13 cellular contexts compared by ENCODE assay signal in genomic region chr1:31460027-31460426, GRCh38. TPM values are rescaled to one million over a fixed set of nuclear protein-coding genes. Genes with fewer than 3 reads are reported as not detected.
A peak's percentile ranks its signal among the peaks of the same experiment; 100 is the strongest.
DNase-seq lines count a peak whose midpoint lies in the region; ATAC-seq and TF ChIP-seq lines count a peak whose summit lies in the region.
"Had no signal": no experiment of that assay in that cellular context is flagged by ENCODE, and none has a peak within 500 bp of the region (broad histone marks: within the 10 kb centered on the region; RNA-seq: fewer than 3 reads in every experiment).

No MANE protein-coding gene starts in this region.

- no peak overlapping the region for H3K4me3 Mint-ChIP-seq in naive thymus-derived CD4-positive, alpha-beta T cell
- H3K4me3 Mint-ChIP-seq: CD4-positive, CD25-positive, alpha-beta regulatory T cell; T-helper 1 cell treated with Interleukin-12 subunit alpha and Interleukin-12 subunit beta and Interleukin-4 antibody, amounts not matched to agents 30 μg/mL and 1 μg/mL, for 36 hours had no signal

- H3K4me1 ChIP-seq in SK-N-SH (ENCODE audit: control insufficient read depth in 1 of 2, insufficient read depth in 2 of 2, low read depth in 1 of 2, low read length in 1 of 2) (no peaks in the 10 kb centered on the region), Panc1 (ENCODE audit: control insufficient read depth, insufficient read depth, low read length) (no peaks in the 10 kb centered on the region)
- no peaks in the 10 kb centered on the region for H3K4me1 ChIP-seq in naive thymus-derived CD4-positive, alpha-beta T cell (ENCODE audit: control insufficient read depth in 2 of 2, insufficient read depth in 2 of 2, low read length in 2 of 2)
- H3K4me1 ChIP-seq: vagina had no signal

- CTCF ChIA-PET in SK-N-SH (lab: Yijun Ruan, JAX), result interaction anchor here (0.6 to 5.4 kb wide), 2 partner anchors 89 to 1337 kb away, joined by 3 to 21 read pairs; no protein-coding TSS in a partner anchor
- CTCF ChIA-PET in Panc1 (lab: Charles Lee), result no interaction called here
- CTCF ChIA-PET in naive thymus-derived CD4-positive, alpha-beta T cell (lab: Charles Lee), result no interaction called here

- no peak overlapping the region for H3K4me2 ChIP-seq in SK-N-SH

- peaks cover 0 to 27% (median 3%) of the 10 kb centered on the region in 5 donors for H3K36me3 Mint-ChIP-seq in naive thymus-derived CD4-positive, alpha-beta T cell
- H3K36me3 Mint-ChIP-seq: CD4-positive, CD25-positive, alpha-beta regulatory T cell had no signal

- intact Hi-C loops in Panc1 (cut with micrococcal nuclease; ENCODE audit: unreplicated experiment) (no loop called here), posterior cingulate gyrus (cut with DNase I) (loop anchor here (2.0 kb wide), 1 partner anchor 89 kb away; no protein-coding TSS in a partner anchor)
- intact Hi-C loops in naive thymus-derived CD4-positive, alpha-beta T cell (cut with micrococcal nuclease), result loop anchor here in 1 of 2 donors (2.0 kb wide), 1 partner anchor 89 kb away; no protein-coding TSS in a partner anchor

- no peaks in the 10 kb centered on the region for H3K79me2 ChIP-seq in SK-N-SH (ENCODE audit: insufficient read depth)

- 19% methylated on average over 6 of the region's 6 CpGs for WGBS in SK-N-SH (ENCODE audit: low lambda C conversion rate)

- H3K9me2 ChIP-seq in SK-N-SH, result no peaks in the 10 kb centered on the region

- TF ChIP-seq EP300 in SK-N-SH (IDR thresholded peaks at IDR 0.05; ENCODE audit: borderline replicate concordance in 1 of 2, low read depth in 1 of 2, low read length in 1 of 2), result no peak

- no peak for DNase-seq in SK-N-SH
- DNase-seq in Panc1 (ENCODE audit: low read depth, low spot score), result no peak
- DNase-seq in fibroblast of villous mesenchyme (ENCODE audit: low read depth), result peak; percentile 57
- no peak for DNase-seq in DMS79 treated with DMSO at 0.1 percent for 48 hours (lab: John Stamatoyannopoulos, UW)
- DNase-seq in naive thymus-derived CD4-positive, alpha-beta T cell, result no peak
- DNase-seq in GF-D8 (lab: John Stamatoyannopoulos, UW), result no peak
- no peak for DNase-seq in posterior cingulate gyrus
- DNase-seq: caudate nucleus; CD4-positive, CD25-positive, alpha-beta regulatory T cell; NCI-H226 had no signal

- no peak overlapping the region for H2AFZ ChIP-seq in SK-N-SH (ENCODE audit: low read depth)

- no peaks in the 10 kb centered on the region for H3F3A ChIP-seq in SK-N-SH (replicated peaks; ENCODE audit: insufficient read depth)

- H3K36me3 ChIP-seq in SK-N-SH (replicated peaks in 1 of 2; ENCODE audit: control insufficient read depth in 1 of 2, insufficient read depth in 2 of 2, low read length in 1 of 2) (no peaks in the 10 kb centered on the region), Panc1 (ENCODE audit: control insufficient read depth, insufficient read depth, low read length) (no peaks in the 10 kb centered on the region)
- no peaks in the 10 kb centered on the region for H3K36me3 ChIP-seq in naive thymus-derived CD4-positive, alpha-beta T cell (ENCODE audit: control insufficient read depth in 2 of 3, insufficient read depth in 3 of 3, low read length in 3 of 3)
- H3K36me3 ChIP-seq: vagina had no signal

- peaks cover 18% of the 10 kb centered on the region for H3K9me3 ChIP-seq in SK-N-SH
- H3K9me3 ChIP-seq in Panc1 (ENCODE audit: control insufficient read depth, insufficient read depth, low read depth, low read length), result peaks cover 22% of the 10 kb centered on the region
- H3K9me3 ChIP-seq in naive thymus-derived CD4-positive, alpha-beta T cell (ENCODE audit: control insufficient read depth in 2 of 3, low read length in 3 of 3), result peaks cover 5 to 30% (median 10%) of the 10 kb centered on the region in 3 experiments

- POLR2A ChIA-PET in SK-N-SH (lab: Yijun Ruan, JAX), result no interaction called here
- POLR2A ChIA-PET in Panc1 (lab: Charles Lee), result no interaction called here
- POLR2A ChIA-PET in naive thymus-derived CD4-positive, alpha-beta T cell (lab: Charles Lee), result no interaction called here

- no peaks in the 10 kb centered on the region for H3K4me1 Mint-ChIP-seq in naive thymus-derived CD4-positive, alpha-beta T cell
- H3K4me1 Mint-ChIP-seq: CD4-positive, CD25-positive, alpha-beta regulatory T cell had no signal

- no peak overlapping the region for H3K27ac Mint-ChIP-seq in naive thymus-derived CD4-positive, alpha-beta T cell
- H3K27ac Mint-ChIP-seq: CD4-positive, CD25-positive, alpha-beta regulatory T cell; T-helper 1 cell treated with Interleukin-12 subunit alpha and Interleukin-12 subunit beta and Interleukin-4 antibody, amounts not matched to agents 30 μg/mL and 1 μg/mL, for 36 hours had no signal

- TF ChIP-seq CTCF in SK-N-SH (IDR thresholded peaks at IDR 0.05) (peak; percentile 28), Panc1 (IDR thresholded peaks at IDR 0.05) (peak; percentile 16; the same call in 1 of the 2 replicates), fibroblast of villous mesenchyme (IDR thresholded peaks at IDR 0.05; ENCODE audit: insufficient read depth, low read depth, low read length) (peak; percentile 36)

- H3K27me3 Mint-ChIP-seq in naive thymus-derived CD4-positive, alpha-beta T cell, result peaks cover 22 to 51% (median 33%) of the 10 kb centered on the region in 5 donors

- ATAC-seq in SK-N-SH treated with all-trans-retinoic acid at 6 μM for 48 hours (no peak), Panc1 (no peak)
- ATAC-seq in naive thymus-derived CD4-positive, alpha-beta T cell, result no peak

- peak; percentile 32; the same call in 1 of the 2 replicates for TF ChIP-seq RAD21 in SK-N-SH (IDR thresholded peaks at IDR 0.05; ENCODE audit: low read length)

- H3K9me3 Mint-ChIP-seq in naive thymus-derived CD4-positive, alpha-beta T cell, result peaks cover 12 to 71% (median 39%) of the 10 kb centered on the region in 11 donors

- BruUV-seq in Panc1 (replicated peaks; lab: Mats Ljungman, UMichigan), result no TSS peak

- H3K27ac ChIP-seq in SK-N-SH (ENCODE audit: low read depth in 2 of 2, low read length in 1 of 2), result no peak overlapping the region
- H3K27ac ChIP-seq in Panc1 (ENCODE audit: low read length), result no peak overlapping the region
- no peak overlapping the region for H3K27ac ChIP-seq in naive thymus-derived CD4-positive, alpha-beta T cell (ENCODE audit: low read depth, low read length)
- H3K27ac ChIP-seq: vagina had no signal

- H3K4me3 ChIP-seq in SK-N-SH (ENCODE audit: low read depth in 2 of 2, low read length in 1 of 2), result 0 out of 4 replicates have a peak overlapping the region, but pooled peaks of 1 of the 2 experiments have one; percentile 9
- H3K4me3 ChIP-seq in Panc1 (ENCODE audit: low read depth in 2 of 2, low read length in 2 of 2), result no peak overlapping the region
- no peak overlapping the region for H3K4me3 ChIP-seq in fibroblast of villous mesenchyme (ENCODE audit: low read depth, low read length)
- H3K4me3 ChIP-seq in naive thymus-derived CD4-positive, alpha-beta T cell (ENCODE audit: low read length), result no peak overlapping the region
- H3K4me3 ChIP-seq: vagina had no signal

- H3K27me3 ChIP-seq in SK-N-SH (ENCODE audit: insufficient read depth) (no peaks in the 10 kb centered on the region), Panc1 (ENCODE audit: control insufficient read depth, insufficient read depth, low read length) (peaks cover 9% of the 10 kb centered on the region)
- H3K27me3 ChIP-seq in naive thymus-derived CD4-positive, alpha-beta T cell (ENCODE audit: control insufficient read depth in 2 of 2, insufficient read depth in 2 of 2, low read length in 2 of 2), result no peaks in the 10 kb centered on the region
- H3K27me3 ChIP-seq: vagina had no signal

- in situ Hi-C loops in Panc1 (cut with HindIII; ENCODE audit: low pct_unique_long_range_greater_than_20kb, low sequenced_read_pairs), result no loop called here

- H4K20me1 ChIP-seq in SK-N-SH (ENCODE audit: insufficient read depth), result no peaks in the 10 kb centered on the region

- no peak overlapping the region for H3K9ac ChIP-seq in SK-N-SH

TF ChIP-seq in SK-N-SH, 30 proteins besides CTCF, POLR2A, EP300 and RAD21:
- TF ChIP-seq CHD2 (IDR thresholded peaks at IDR 0.05; ENCODE audit: low read length, partially characterized antibody) (no peak), YY1 (IDR thresholded peaks at IDR 0.05; ENCODE audit: low read depth) (no peak), USF2 (IDR thresholded peaks at IDR 0.05; ENCODE audit: borderline replicate concordance, low read depth, low read length) (no peak), RCOR1 (IDR thresholded peaks at IDR 0.05; ENCODE audit: low read length) (no peak), SIN3A (IDR thresholded peaks at IDR 0.05; ENCODE audit: borderline replicate concordance, low read depth, low read length) (no peak), RFX5 (IDR thresholded peaks at IDR 0.05; ENCODE audit: low read length) (no peak)
TF ChIP-seq in SK-N-SH: peak in this region for 0.

TF ChIP-seq in SK-N-SH treated with all-trans-retinoic acid at 6 μM for 48 hours, 23 proteins besides CTCF, POLR2A, EP300 and RAD21 (continues in another document):
- TF ChIP-seq SNAI2 (CRISPR knock-in tag; IDR thresholded peaks at IDR 0.05), result no peak
- TF ChIP-seq ZFP3 (CRISPR knock-in tag; IDR thresholded peaks at IDR 0.05), result no peak
- no peak for TF ChIP-seq PATZ1 (CRISPR knock-in tag; IDR thresholded peaks at IDR 0.05; ENCODE audit: borderline replicate concordance)
- TF ChIP-seq TOX (CRISPR knock-in tag; IDR thresholded peaks at IDR 0.05; ENCODE audit: borderline replicate concordance), result no peak
- TF ChIP-seq ESRRG (CRISPR knock-in tag; IDR thresholded peaks at IDR 0.05), result no peak
- no peak for TF ChIP-seq ARNTL (CRISPR knock-in tag; IDR thresholded peaks at IDR 0.05; ENCODE audit: borderline replicate concordance, low read depth)

RNA-seq across cellular contexts. Expression of gene SERINC2, which starts 47.0 kb away (rescaled TPM):
- 15.5 and 22.2 TPM in 2 replicates for polyA plus RNA-seq in SK-N-SH (2012; rRNA removed)
- polyA plus RNA-seq in SK-N-SH (2012; cell fraction: cytosol; rRNA removed), result 8.3 and 16.9 TPM in 2 replicates
- polyA plus RNA-seq in SK-N-SH (2012; cell fraction: nucleus; rRNA removed), result 15.3 and 16.3 TPM in 2 replicates
- 14.0 TPM for total RNA-seq in Panc1 (2021; ENCODE audit: unreplicated experiment)
- polyA plus RNA-seq in Panc1 (2012; ENCODE audit: insufficient read length), result 17.2 TPM
- 13.5 and 21.2 TPM in 2 replicates for total RNA-seq in fibroblast of villous mesenchyme
- total RNA-seq in naive thymus-derived CD4-positive, alpha-beta T cell, result 1 to 10 TPM in 1 of 5 experiments, under 1 TPM in 2, not detected in 2; 0.22 to 2.7 (median 0.34) TPM
- not detected for polyA plus RNA-seq in naive thymus-derived CD4-positive, alpha-beta T cell
- total RNA-seq: CD4-positive, CD25-positive, alpha-beta regulatory T cell had no signal
